ENCODE assay signal across 1 cellular context in the genomic region with DNA sequence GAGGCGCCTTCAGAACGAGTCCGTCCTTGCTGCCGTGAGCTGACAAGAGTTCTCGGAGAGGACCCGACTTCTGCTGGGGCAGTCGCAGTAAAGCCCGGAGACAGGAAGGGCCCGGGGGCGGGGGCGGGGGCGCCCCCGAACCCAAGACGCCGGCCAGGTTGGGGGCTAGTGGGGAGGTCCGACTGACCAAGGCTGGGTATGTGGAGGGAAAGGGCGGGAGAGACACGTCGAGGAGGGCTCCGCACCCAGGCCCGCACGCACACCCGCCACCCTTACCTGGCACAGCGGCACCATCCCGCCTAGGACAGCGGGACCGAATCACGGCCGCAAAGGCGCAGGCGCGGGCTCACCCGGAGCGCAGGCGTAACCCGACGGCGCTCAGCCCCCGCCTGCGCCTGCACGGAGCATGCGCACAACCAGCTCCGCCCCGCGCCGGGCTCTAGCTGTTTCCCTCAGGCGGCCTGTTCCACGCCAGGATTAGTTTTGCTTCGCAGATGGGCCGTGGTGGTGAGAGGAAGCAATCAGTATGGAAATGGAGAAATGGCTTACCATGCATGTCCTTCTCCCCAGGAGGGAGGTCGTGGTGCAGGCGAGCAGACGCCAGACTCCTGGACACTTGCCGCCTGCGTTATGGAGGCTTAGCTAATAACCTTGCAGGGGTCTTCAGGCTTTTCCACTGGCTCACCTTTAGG.
TF ChIP-seq lines count a peak whose summit lies in the region.

MOCS2 (minus strand) TSS at position 322 of the 692 bp plus-strand sequence. CDS start 2,583 bp downstream, outside the sequence.

TF ChIP-seq in HepG2, 621 proteins besides CTCF, POLR2A, EP300 and RAD21 (continued from another document and continues in another):
- TF ChIP-seq, protein P1, sequence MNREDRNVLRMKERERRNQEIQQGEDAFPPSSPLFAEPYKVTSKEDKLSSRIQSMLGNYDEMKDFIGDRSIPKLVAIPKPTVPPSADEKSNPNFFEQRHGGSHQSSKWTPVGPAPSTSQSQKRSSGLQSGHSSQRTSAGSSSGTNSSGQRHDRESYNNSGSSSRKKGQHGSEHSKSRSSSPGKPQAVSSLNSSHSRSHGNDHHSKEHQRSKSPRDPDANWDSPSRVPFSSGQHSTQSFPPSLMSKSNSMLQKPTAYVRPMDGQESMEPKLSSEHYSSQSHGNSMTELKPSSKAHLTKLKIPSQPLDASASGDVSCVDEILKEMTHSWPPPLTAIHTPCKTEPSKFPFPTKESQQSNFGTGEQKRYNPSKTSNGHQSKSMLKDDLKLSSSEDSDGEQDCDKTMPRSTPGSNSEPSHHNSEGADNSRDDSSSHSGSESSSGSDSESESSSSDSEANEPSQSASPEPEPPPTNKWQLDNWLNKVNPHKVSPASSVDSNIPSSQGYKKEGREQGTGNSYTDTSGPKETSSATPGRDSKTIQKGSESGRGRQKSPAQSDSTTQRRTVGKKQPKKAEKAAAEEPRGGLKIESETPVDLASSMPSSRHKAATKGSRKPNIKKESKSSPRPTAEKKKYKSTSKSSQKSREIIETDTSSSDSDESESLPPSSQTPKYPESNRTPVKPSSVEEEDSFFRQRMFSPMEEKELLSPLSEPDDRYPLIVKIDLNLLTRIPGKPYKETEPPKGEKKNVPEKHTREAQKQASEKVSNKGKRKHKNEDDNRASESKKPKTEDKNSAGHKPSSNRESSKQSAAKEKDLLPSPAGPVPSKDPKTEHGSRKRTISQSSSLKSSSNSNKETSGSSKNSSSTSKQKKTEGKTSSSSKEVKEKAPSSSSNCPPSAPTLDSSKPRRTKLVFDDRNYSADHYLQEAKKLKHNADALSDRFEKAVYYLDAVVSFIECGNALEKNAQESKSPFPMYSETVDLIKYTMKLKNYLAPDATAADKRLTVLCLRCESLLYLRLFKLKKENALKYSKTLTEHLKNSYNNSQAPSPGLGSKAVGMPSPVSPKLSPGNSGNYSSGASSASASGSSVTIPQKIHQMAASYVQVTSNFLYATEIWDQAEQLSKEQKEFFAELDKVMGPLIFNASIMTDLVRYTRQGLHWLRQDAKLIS (CRISPR knock-in tag; IDR thresholded peaks at IDR 0.05), result peak; percentile 72; the same call in 1 of the 2 replicates
- 0 out of 2 replicates have a peak, but pooled peaks have one; percentile 58 for TF ChIP-seq ZNF253 (CRISPR knock-in tag; IDR thresholded peaks at IDR 0.05; ENCODE audit: borderline replicate concordance)
- TF ChIP-seq MBNL3 (CRISPR knock-in tag; conservative IDR thresholded peaks at IDR 0.05), result no peak
- TF ChIP-seq, protein P2, sequence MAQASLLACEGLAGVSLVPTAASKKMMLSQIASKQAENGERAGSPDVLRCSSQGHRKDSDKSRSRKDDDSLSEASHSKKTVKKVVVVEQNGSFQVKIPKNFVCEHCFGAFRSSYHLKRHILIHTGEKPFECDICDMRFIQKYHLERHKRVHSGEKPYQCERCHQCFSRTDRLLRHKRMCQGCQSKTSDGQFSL (CRISPR knock-in tag; IDR thresholded peaks at IDR 0.05), result no peak
- TF ChIP-seq ZNF83 (CRISPR knock-in tag; IDR thresholded peaks at IDR 0.05; ENCODE audit: borderline replicate concordance), result peak; percentile 36; the same call in 1 of the 2 replicates
- TF ChIP-seq NR1H2 (CRISPR knock-in tag; IDR thresholded peaks at IDR 0.05; ENCODE audit: borderline replicate concordance, low read depth), result no peak
- no peak; the same call in 1 of the 2 replicates for TF ChIP-seq ZFP36L2 (CRISPR knock-in tag; IDR thresholded peaks at IDR 0.05)
- 0 out of 2 replicates have a peak, but pooled peaks have one; percentile 26 for TF ChIP-seq ARNTL (CRISPR knock-in tag; IDR thresholded peaks at IDR 0.05)
- TF ChIP-seq TEAD3 (CRISPR knock-in tag; optimal IDR thresholded peaks at IDR 0.05; ENCODE audit: borderline replicate concordance), result no peak
- TF ChIP-seq JUND (CRISPR knock-in tag; IDR thresholded peaks at IDR 0.05), result no peak
- TF ChIP-seq ZNF766 (CRISPR knock-in tag; IDR thresholded peaks at IDR 0.05; ENCODE audit: borderline replicate concordance), result peak; percentile 21; the same call in 1 of the 2 replicates
- no peak for TF ChIP-seq ZNF549 (CRISPR knock-in tag; IDR thresholded peaks at IDR 0.05)
- TF ChIP-seq DNMT1 (CRISPR knock-in tag; IDR thresholded peaks at IDR 0.05), result no peak
- TF ChIP-seq ZNF75D (CRISPR knock-in tag; IDR thresholded peaks at IDR 0.05; ENCODE audit: borderline replicate concordance), result no peak
- TF ChIP-seq SMARCC2 (IDR thresholded peaks at IDR 0.05), result no peak
- peak; percentile 93 for TF ChIP-seq ZNF234 (CRISPR knock-in tag; conservative IDR thresholded peaks at IDR 0.05)
- no peak for TF ChIP-seq ZFP62 (CRISPR knock-in tag; IDR thresholded peaks at IDR 0.05)
- TF ChIP-seq POGK (CRISPR knock-in tag; conservative IDR thresholded peaks at IDR 0.05), result 0 out of 2 replicates have a peak, but pooled peaks have one; percentile 32
- TF ChIP-seq MED1 (CRISPR knock-in tag; IDR thresholded peaks at IDR 0.05), result peak; percentile 53
- no peak for TF ChIP-seq NCOA1 (CRISPR knock-in tag; IDR thresholded peaks at IDR 0.05)
- TF ChIP-seq, protein P3, sequence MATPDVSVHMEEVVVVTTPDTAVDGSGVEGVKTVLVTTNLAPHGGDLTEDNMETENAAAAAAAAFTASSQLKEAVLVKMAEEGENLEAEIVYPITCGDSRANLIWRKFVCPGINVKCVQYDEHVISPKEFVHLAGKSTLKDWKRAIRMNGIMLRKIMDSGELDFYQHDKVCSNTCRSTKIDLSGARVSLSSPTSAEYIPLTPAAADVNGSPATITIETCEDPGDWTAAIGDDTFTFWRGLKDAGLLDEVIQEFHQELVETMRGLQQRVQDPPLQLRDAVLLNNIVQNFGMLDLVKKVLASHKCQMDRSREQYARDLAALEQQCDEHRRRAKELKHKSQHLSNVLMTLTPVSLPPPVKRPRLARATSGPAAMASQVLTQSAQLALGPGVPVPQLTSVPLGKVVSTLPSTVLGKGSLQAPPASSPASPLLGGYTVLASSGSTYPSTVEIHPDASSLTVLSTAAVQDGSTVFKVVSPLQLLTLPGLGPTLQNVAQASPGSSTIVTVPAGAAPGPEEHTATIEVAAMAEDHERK (CRISPR knock-in tag; IDR thresholded peaks at IDR 0.05; ENCODE audit: low read depth), result no peak
- TF ChIP-seq KLF11 (CRISPR knock-in tag; IDR thresholded peaks at IDR 0.05), result peak; percentile 81; the same call in 1 of the 2 replicates
- TF ChIP-seq ZBTB37 (CRISPR knock-in tag; IDR thresholded peaks at IDR 0.05), result no peak
- peak; percentile 85 for TF ChIP-seq ZNF292 (CRISPR knock-in tag; IDR thresholded peaks at IDR 0.05; ENCODE audit: borderline replicate concordance, low read depth)
- TF ChIP-seq BORCS8-MEF2B (CRISPR knock-in tag; IDR thresholded peaks at IDR 0.05), result peak; percentile 83; the same call in 1 of the 2 replicates
- TF ChIP-seq, protein P4, sequence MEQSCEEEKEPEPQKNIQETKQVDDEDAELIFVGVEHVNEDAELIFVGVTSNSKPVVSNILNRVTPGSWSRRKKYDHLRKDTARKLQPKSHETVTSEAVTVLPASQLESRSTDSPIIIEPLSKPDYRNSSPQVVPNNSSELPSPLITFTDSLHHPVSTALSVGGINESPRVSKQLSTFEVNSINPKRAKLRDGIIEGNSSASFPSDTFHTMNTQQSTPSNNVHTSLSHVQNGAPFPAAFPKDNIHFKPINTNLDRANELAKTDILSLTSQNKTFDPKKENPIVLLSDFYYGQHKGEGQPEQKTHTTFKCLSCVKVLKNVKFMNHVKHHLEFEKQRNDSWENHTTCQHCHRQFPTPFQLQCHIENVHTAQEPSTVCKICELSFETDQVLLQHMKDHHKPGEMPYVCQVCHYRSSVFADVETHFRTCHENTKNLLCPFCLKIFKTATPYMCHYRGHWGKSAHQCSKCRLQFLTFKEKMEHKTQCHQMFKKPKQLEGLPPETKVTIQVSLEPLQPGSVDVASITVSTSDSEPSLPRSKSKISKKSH (CRISPR knock-in tag; IDR thresholded peaks at IDR 0.05; ENCODE audit: borderline replicate concordance), result peak; percentile 62; the same call in 1 of the 2 replicates
- no peak for TF ChIP-seq BATF2 (CRISPR knock-in tag; IDR thresholded peaks at IDR 0.05)
- TF ChIP-seq, protein P5, sequence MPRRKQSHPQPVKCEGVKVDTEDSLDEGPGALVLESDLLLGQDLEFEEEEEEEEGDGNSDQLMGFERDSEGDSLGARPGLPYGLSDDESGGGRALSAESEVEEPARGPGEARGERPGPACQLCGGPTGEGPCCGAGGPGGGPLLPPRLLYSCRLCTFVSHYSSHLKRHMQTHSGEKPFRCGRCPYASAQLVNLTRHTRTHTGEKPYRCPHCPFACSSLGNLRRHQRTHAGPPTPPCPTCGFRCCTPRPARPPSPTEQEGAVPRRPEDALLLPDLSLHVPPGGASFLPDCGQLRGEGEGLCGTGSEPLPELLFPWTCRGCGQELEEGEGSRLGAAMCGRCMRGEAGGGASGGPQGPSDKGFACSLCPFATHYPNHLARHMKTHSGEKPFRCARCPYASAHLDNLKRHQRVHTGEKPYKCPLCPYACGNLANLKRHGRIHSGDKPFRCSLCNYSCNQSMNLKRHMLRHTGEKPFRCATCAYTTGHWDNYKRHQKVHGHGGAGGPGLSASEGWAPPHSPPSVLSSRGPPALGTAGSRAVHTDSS (CRISPR knock-in tag; conservative IDR thresholded peaks at IDR 0.05), result no peak
- no peak for TF ChIP-seq TOE1 (CRISPR knock-in tag; IDR thresholded peaks at IDR 0.05)
- TF ChIP-seq RORA (CRISPR knock-in tag; IDR thresholded peaks at IDR 0.05), result no peak
- no peak for TF ChIP-seq NFIB (CRISPR knock-in tag; IDR thresholded peaks at IDR 0.05; ENCODE audit: borderline replicate concordance)
- peak; percentile 63; the same call in 1 of the 2 replicates for TF ChIP-seq ZNF605 (CRISPR knock-in tag; IDR thresholded peaks at IDR 0.05)
- no peak for TF ChIP-seq CCDC6 (CRISPR knock-in tag; IDR thresholded peaks at IDR 0.05)
- TF ChIP-seq ARNT2 (CRISPR knock-in tag; IDR thresholded peaks at IDR 0.05; ENCODE audit: low read depth), result 0 out of 2 replicates have a peak, but pooled peaks have one; percentile 43
- TF ChIP-seq, protein P6, sequence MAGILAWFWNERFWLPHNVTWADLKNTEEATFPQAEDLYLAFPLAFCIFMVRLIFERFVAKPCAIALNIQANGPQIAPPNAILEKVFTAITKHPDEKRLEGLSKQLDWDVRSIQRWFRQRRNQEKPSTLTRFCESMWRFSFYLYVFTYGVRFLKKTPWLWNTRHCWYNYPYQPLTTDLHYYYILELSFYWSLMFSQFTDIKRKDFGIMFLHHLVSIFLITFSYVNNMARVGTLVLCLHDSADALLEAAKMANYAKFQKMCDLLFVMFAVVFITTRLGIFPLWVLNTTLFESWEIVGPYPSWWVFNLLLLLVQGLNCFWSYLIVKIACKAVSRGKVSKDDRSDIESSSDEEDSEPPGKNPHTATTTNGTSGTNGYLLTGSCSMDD (CRISPR knock-in tag; IDR thresholded peaks at IDR 0.05), result no peak
- no peak for TF ChIP-seq PLSCR1 (CRISPR knock-in tag; IDR thresholded peaks at IDR 0.05; ENCODE audit: borderline replicate concordance)
- TF ChIP-seq, protein P7, sequence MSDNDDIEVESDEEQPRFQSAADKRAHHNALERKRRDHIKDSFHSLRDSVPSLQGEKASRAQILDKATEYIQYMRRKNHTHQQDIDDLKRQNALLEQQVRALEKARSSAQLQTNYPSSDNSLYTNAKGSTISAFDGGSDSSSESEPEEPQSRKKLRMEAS (IDR thresholded peaks at IDR 0.05), result peak; percentile 78
- no peak; the same call in 1 of the 2 replicates for TF ChIP-seq ZNF205 (CRISPR knock-in tag; IDR thresholded peaks at IDR 0.05)
- no peak for TF ChIP-seq ZNF512 (CRISPR knock-in tag; IDR thresholded peaks at IDR 0.05)
